8 cellular contexts compared by ENCODE assay signal in genomic region chr6:135909737-135910387, GRCh38. TPM values are rescaled to one million over a fixed set of nuclear protein-coding genes. Genes with fewer than 3 reads are reported as not detected.
DNase-seq lines count a peak whose midpoint lies in the region; ATAC-seq and TF ChIP-seq lines count a peak whose summit lies in the region.

No MANE protein-coding gene starts in this region.

- H3K4me1 Mint-ChIP-seq in activated CD4-positive, alpha-beta T cell treated with anti-CD3 and anti-CD28 coated beads for 36 hours = peaks cover 11% of the 10 kb centered on the region
- H3K4me1 Mint-ChIP-seq in effector memory CD8-positive, alpha-beta T cell (ENCODE audit: low read depth in 2 of 2) = peaks cover 0 to 4% of the 10 kb centered on the region in 2 donors
- no peaks in the 10 kb centered on the region for H3K4me1 Mint-ChIP-seq in neural crest cell

- no peaks in the 10 kb centered on the region for H3K27me3 Mint-ChIP-seq in activated CD4-positive, alpha-beta T cell treated with anti-CD3 and anti-CD28 coated beads for 36 hours
- H3K27me3 Mint-ChIP-seq in effector memory CD8-positive, alpha-beta T cell = no peaks in the 10 kb centered on the region
- no peaks in the 10 kb centered on the region for H3K27me3 Mint-ChIP-seq in neural crest cell (ENCODE audit: low read depth)

- no peaks in the 10 kb centered on the region for H3K36me3 Mint-ChIP-seq in activated CD4-positive, alpha-beta T cell treated with anti-CD3 and anti-CD28 coated beads for 36 hours (ENCODE audit: low read depth)
- no peaks in the 10 kb centered on the region for H3K36me3 Mint-ChIP-seq in effector memory CD8-positive, alpha-beta T cell (ENCODE audit: insufficient read depth)
- no peaks in the 10 kb centered on the region for H3K36me3 Mint-ChIP-seq in neural crest cell (ENCODE audit: low read depth)

- intact Hi-C loops in activated CD4-positive, alpha-beta T cell treated with anti-CD3 and anti-CD28 coated beads for 36 hours (cut with DNase I, micrococcal nuclease) = loop anchor here (1.0 to 5.0 kb wide), 6 partner anchors 58 to 458 kb away; partner anchors contain the start of gene PDE7B (in 1 of the 2)

- no peak overlapping the region for H3K27ac Mint-ChIP-seq in activated CD4-positive, alpha-beta T cell treated with anti-CD3 and anti-CD28 coated beads for 36 hours
- no peak overlapping the region for H3K27ac Mint-ChIP-seq in effector memory CD8-positive, alpha-beta T cell
- no peak overlapping the region for H3K27ac Mint-ChIP-seq in neural crest cell (ENCODE audit: unreplicated experiment)

- TF ChIP-seq CTCF in neural crest cell (conservative IDR thresholded peaks at IDR 0.05) = peak; percentile 59

- POLR2A ChIA-PET in activated CD4-positive, alpha-beta T cell treated with anti-CD3 and anti-CD28 coated beads for 36 hours (lab: Charles Lee) = no interaction called here

- no peak overlapping the region for H3K4me3 Mint-ChIP-seq in activated CD4-positive, alpha-beta T cell treated with anti-CD3 and anti-CD28 coated beads for 36 hours
- no peak overlapping the region for H3K4me3 Mint-ChIP-seq in effector memory CD8-positive, alpha-beta T cell
- no peak overlapping the region for H3K4me3 Mint-ChIP-seq in neural crest cell

- CTCF ChIA-PET in activated CD4-positive, alpha-beta T cell treated with anti-CD3 and anti-CD28 coated beads for 36 hours (lab: Charles Lee) = interaction anchor here (0.6 to 3.1 kb wide), 37 partner anchors 9 to 1849 kb away, joined by 3 to 23 read pairs (median 4); partner anchors contain the start of gene PDE7B

- peak; percentile 75 for ATAC-seq in GM18870 (IDR thresholded peaks at IDR 0.05; ENCODE audit: unreplicated experiment)
- peak; percentile 86 for ATAC-seq in HG03095 (IDR thresholded peaks at IDR 0.05; ENCODE audit: unreplicated experiment)
- ATAC-seq in activated CD4-positive, alpha-beta T cell treated with anti-CD3 and anti-CD28 coated beads for 36 hours = peak; percentile 81
- peak; percentile 90 for ATAC-seq in effector memory CD8-positive, alpha-beta T cell (replicated peaks)

- DNase-seq in AML-193 (lab: John Stamatoyannopoulos, UW) = peak; percentile 64 to 67
- DNase-seq in NCI-H2196 treated with DMSO at 0.1 percent for 48 hours (lab: John Stamatoyannopoulos, UW; ENCODE audit: unreplicated experiment) = peak; percentile 8
- DNase-seq in activated CD4-positive, alpha-beta T cell treated with anti-CD3 and anti-CD28 coated beads for 36 hours = peak; percentile 71
- peak; percentile 62 to 66 (median 65) for DNase-seq in effector memory CD8-positive, alpha-beta T cell
- peak; percentile 14 for DNase-seq in neural crest cell (ENCODE audit: low read depth, low spot score)
- DNase-seq in OCI-M2 (lab: John Stamatoyannopoulos, UW; ENCODE audit: unreplicated experiment) = no peak

- no peaks in the 10 kb centered on the region for H3K9me3 Mint-ChIP-seq in activated CD4-positive, alpha-beta T cell treated with anti-CD3 and anti-CD28 coated beads for 36 hours (ENCODE audit: low read depth)
- no peaks in the 10 kb centered on the region for H3K9me3 Mint-ChIP-seq in effector memory CD8-positive, alpha-beta T cell
- H3K9me3 Mint-ChIP-seq in neural crest cell = no peaks in the 10 kb centered on the region

RNA-seq across cellular contexts. Expression of gene PDE7B, which starts 58.4 kb away (rescaled TPM):
- 1 to 10 TPM in 1 of 2 experiments, under 1 TPM in 1; 0.73 to 1.1 TPM for total RNA-seq in activated CD4-positive, alpha-beta T cell treated with anti-CD3 and anti-CD28 coated beads for 36 hours
- 0.58 and 0.61 TPM in 2 replicates for total RNA-seq in neural crest cell
